In genomic region chr14:56295743-56296142, GRCh38 we compare ENCODE assay signal across 31 cellular contexts.
"Had no signal": no experiment of that assay in that cellular context is flagged by ENCODE, and none has a peak within 500 bp of the region (broad histone marks: within the 10 kb centered on the region; RNA-seq: fewer than 3 reads in every experiment).

No MANE protein-coding gene starts in this region.

- H3K27me3 ChIP-seq: gastroesophageal sphincter, ovary, upper lobe of left lung, vagina had no signal

- H3K36me3 ChIP-seq: ovary had no signal

- H3K4me1 ChIP-seq: gastroesophageal sphincter, upper lobe of left lung had no signal

- FAIRE-seq: keratinocyte, TTC549 had no signal

- H3K4me3 ChIP-seq: gastroesophageal sphincter, ovary, smooth muscle cell, upper lobe of left lung, vagina had no signal

- ATAC-seq: activated naive CD8-positive, alpha-beta T cell treated with anti-CD3 and anti-CD28 coated beads, Interleukin-2, amount 50 U/mL, for 24 hours; activated T-cell treated with anti-CD3 and anti-CD28 coated beads, Interleukin-2, amount 50 U/mL, for 4 hours; activated T-helper 17 cell treated with anti-CD3 and anti-CD28 coated beads, Interleukin-2, amount 50 U/mL, for 72 hours; gastroesophageal sphincter; left cardiac atrium; left ventricle myocardium superior; sciatic nerve; stimulated activated memory B cell treated with anti-CD40 and anti-IgM and Interleukin-4, amounts not matched to agents 10 μg/mL and 1 μg/mL and 100 μg/mL, for 72 hours had no signal

- DNase-seq: activated CD4-positive, alpha-beta memory T cell treated with anti-CD3 and anti-CD28 coated beads for 36 hours; activated CD4-positive, alpha-beta T cell treated with anti-CD3 and anti-CD28 coated beads, Interleukin-2, amount 10 ng/mL, durations not matched to agents 24 days and 14 days; activated CD4-positive, CD25-positive, alpha-beta regulatory T cell treated with anti-CD3 and anti-CD28 coated beads, Interleukin-2, amount 50 U/mL, for 72 hours; activated CD8-positive, alpha-beta memory T cell treated with anti-CD3 and anti-CD28 coated beads, Interleukin-2, amount 50 U/mL, for 4 hours; activated naive CD8-positive, alpha-beta T cell treated with anti-CD3 and anti-CD28 coated beads, Interleukin-2, amount 50 U/mL, for 24 hours; activated T-cell treated with anti-CD3 and anti-CD28 coated beads, Interleukin-2, amount 50 U/mL, for 4 hours; amygdala; endodermal cell; head of caudate nucleus; hippocampal formation; left cardiac atrium; left ventricle myocardium superior; naive B cell; nephron progenitor cell; ovary; retina; stimulated activated CD4-positive, alpha-beta T cell treated with anti-CD3 and anti-CD28 coated beads, Interleukin-1b, Interleukin-23, amount 100 ng/mL, for 48 hours; stimulated activated CD4-positive, alpha-beta T cell treated with anti-CD3 and anti-CD28 coated beads, Interleukin-4, amount 100 ng/mL, for 4 hours; stimulated activated CD8-positive, alpha-beta memory T cell treated with anti-CD3 and anti-CD28 coated beads, Interleukin-4, amount 100 ng/mL, for 48 hours; stimulated activated naive CD8-positive, alpha-beta T cell treated with anti-CD3 and anti-CD28 coated beads, Interleukin-15, amount 100 ng/mL, for 72 hours; substantia nigra; T-helper 9 cell had no signal

- H3K27ac ChIP-seq: gastroesophageal sphincter, ovary, upper lobe of left lung, vagina had no signal

- H3K9me3 ChIP-seq: gastroesophageal sphincter, ovary, upper lobe of left lung, vagina had no signal

- H3K4me2 ChIP-seq: smooth muscle cell had no signal
